Comparison of ENCODE assay signal across 13 cellular contexts in the genomic region with DNA sequence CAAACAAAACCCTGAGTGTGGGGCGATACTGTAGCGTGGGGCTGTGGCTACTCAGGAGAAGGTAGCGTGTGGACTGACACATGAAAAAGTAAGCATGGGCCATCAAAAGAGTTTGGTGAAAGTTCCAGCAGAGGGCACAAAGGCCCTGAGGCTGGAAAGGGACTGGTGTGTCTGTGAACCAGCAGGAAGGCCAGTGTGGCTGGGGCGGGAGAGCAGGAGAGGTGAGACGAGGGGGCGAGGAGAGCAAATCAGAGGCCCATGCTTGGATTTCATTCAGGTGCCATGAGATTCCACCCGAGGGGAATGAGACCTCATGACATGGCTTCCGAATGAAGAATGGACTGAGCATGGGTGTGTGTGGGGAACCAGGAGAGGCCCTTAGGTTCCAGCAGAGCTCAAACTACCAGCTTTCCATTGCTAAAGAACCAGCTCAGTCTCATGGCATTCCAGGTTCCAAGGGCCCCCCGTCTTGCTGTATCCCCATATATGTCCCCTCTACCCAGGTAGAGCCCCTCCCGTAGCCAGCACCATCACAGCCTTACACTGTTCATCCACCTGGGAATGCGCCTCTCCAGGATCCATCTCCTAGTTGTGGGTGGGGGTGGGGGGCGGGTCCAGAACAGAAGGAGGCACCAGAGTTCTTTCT. TPM values are rescaled to one million over a fixed set of nuclear protein-coding genes. Genes with fewer than 3 reads are reported as not detected.
A peak's percentile ranks its signal among the peaks of the same experiment; 100 is the strongest.
DNase-seq lines count a peak whose midpoint lies in the region; ATAC-seq and TF ChIP-seq lines count a peak whose summit lies in the region.
"Had no signal": no experiment of that assay in that cellular context is flagged by ENCODE, and none has a peak within 500 bp of the region (broad histone marks: within the 10 kb centered on the region; RNA-seq: fewer than 3 reads in every experiment).

No MANE protein-coding gene starts in this region.

- no peaks in the 10 kb centered on the region for H3K9me3 Mint-ChIP-seq in WTC11
- H3K9me3 Mint-ChIP-seq in natural killer cell treated with Interleukin-12 subunit alpha and Interleukin-12 subunit beta and Interleukin-15 and Interleukin-18, amount 100 ng/mL, for 72 hours, result no peaks in the 10 kb centered on the region

- H3K4me2 ChIP-seq in hepatocyte, result no peak overlapping the region
- H3K4me2 ChIP-seq: KMS-11 had no signal

- H3K9me3 ChIP-seq in hepatocyte (ENCODE audit: low read depth), result no peaks in the 10 kb centered on the region

- H3K9me2 ChIP-seq in hepatocyte (replicated peaks; ENCODE audit: insufficient read depth), result no peaks in the 10 kb centered on the region

- no peak overlapping the region for H3K4me3 Mint-ChIP-seq in WTC11
- no peak overlapping the region for H3K4me3 Mint-ChIP-seq in natural killer cell treated with Interleukin-12 subunit alpha and Interleukin-12 subunit beta and Interleukin-15 and Interleukin-18, amount 100 ng/mL, for 72 hours

- WGBS in hepatocyte (ENCODE audit: low lambda C conversion rate, missing lambda C conversion rate), result 89% methylated on average over 12 of the region's 12 CpGs

- H3K79me2 ChIP-seq in hepatocyte, result peaks cover 11% of the 10 kb centered on the region

- H2AFZ ChIP-seq in hepatocyte, result no peak overlapping the region

- peak overlapping the region; percentile 76 for H3K27ac ChIP-seq in hepatocyte
- H3K27ac ChIP-seq: KMS-11 had no signal

- H3K27me3 Mint-ChIP-seq in WTC11 (ENCODE audit: low read depth), result no peaks in the 10 kb centered on the region
- no peaks in the 10 kb centered on the region for H3K27me3 Mint-ChIP-seq in natural killer cell treated with Interleukin-12 subunit alpha and Interleukin-12 subunit beta and Interleukin-15 and Interleukin-18, amount 100 ng/mL, for 72 hours

- POLR2A ChIA-PET in WTC11 (lab: Charles Lee), result no interaction called here

- H4K20me1 ChIP-seq in hepatocyte (ENCODE audit: insufficient read depth, poor library complexity, severe bottlenecking), result peaks cover 23% of the 10 kb centered on the region

- H3K4me1 Mint-ChIP-seq in WTC11, result peaks cover 33% of the 10 kb centered on the region
- peaks cover 27 to 34% of the 10 kb centered on the region in 2 donors for H3K4me1 Mint-ChIP-seq in natural killer cell treated with Interleukin-12 subunit alpha and Interleukin-12 subunit beta and Interleukin-15 and Interleukin-18, amount 100 ng/mL, for 72 hours (ENCODE audit: low read depth in 2 of 2)

- TF ChIP-seq CTCF in WTC11 (IDR thresholded peaks at IDR 0.05) (no peak), hepatocyte (IDR thresholded peaks at IDR 0.05; ENCODE audit: poor library complexity) (no peak)

- peak overlapping the region; percentile 44 for H3K27ac Mint-ChIP-seq in WTC11
- peak overlapping the region in 1 of 2 donors; percentile 64 for H3K27ac Mint-ChIP-seq in natural killer cell treated with Interleukin-12 subunit alpha and Interleukin-12 subunit beta and Interleukin-15 and Interleukin-18, amount 100 ng/mL, for 72 hours

- ATAC-seq in WTC11 (no peak), GM18907 (IDR thresholded peaks at IDR 0.05; ENCODE audit: unreplicated experiment) (no peak), HG03432 (IDR thresholded peaks at IDR 0.05; ENCODE audit: unreplicated experiment) (no peak)
- no peak for ATAC-seq in natural killer cell treated with Interleukin-12 subunit alpha and Interleukin-12 subunit beta and Interleukin-15 and Interleukin-18, amount 100 ng/mL, for 72 hours
- ATAC-seq: esophagus mucosa had no signal

- H3K36me3 Mint-ChIP-seq in WTC11, result peaks cover 47% of the 10 kb centered on the region
- peaks cover 11% of the 10 kb centered on the region for H3K36me3 Mint-ChIP-seq in natural killer cell treated with Interleukin-12 subunit alpha and Interleukin-12 subunit beta and Interleukin-15 and Interleukin-18, amount 100 ng/mL, for 72 hours

- no peaks in the 10 kb centered on the region for H3K36me3 ChIP-seq in hepatocyte (replicated peaks; ENCODE audit: insufficient read depth, low read depth)

- no peaks in the 10 kb centered on the region for H3K27me3 ChIP-seq in hepatocyte

- CTCF ChIA-PET in WTC11 (lab: Charles Lee), result interaction anchor here (0.6 to 2.9 kb wide), 8 partner anchors 18 to 138 kb away, joined by 3 to 19 read pairs (median 4); no protein-coding TSS in a partner anchor

- H3K4me3 ChIP-seq in hepatocyte, result no peak overlapping the region

- peak; percentile 56 for DNase-seq in DMS 273 (lab: John Stamatoyannopoulos, UW; ENCODE audit: unreplicated experiment)
- DNase-seq in DMS 273 treated with DMSO at 0.1 percent for 48 hours (lab: John Stamatoyannopoulos, UW), result no peak
- no peak for DNase-seq in WTC11 (ENCODE audit: low spot score)
- DNase-seq in hepatocyte (ENCODE audit: low spot score), result no peak
- no peak for DNase-seq in natural killer cell treated with Interleukin-12 subunit alpha and Interleukin-12 subunit beta and Interleukin-15 and Interleukin-18, amount 100 ng/mL, for 72 hours (ENCODE audit: low spot score)
- DNase-seq: aorta, DMS79 treated with DMSO at 0.1 percent for 48 hours had no signal

- TF ChIP-seq POLR2A in GM19193 (IDR thresholded peaks at IDR 0.05; ENCODE audit: extremely low read depth, insufficient read depth, insufficient read length), result peak; percentile 10

- peaks cover 19% of the 10 kb centered on the region for H3K4me1 ChIP-seq in hepatocyte (ENCODE audit: insufficient read depth)

TF ChIP-seq in WTC11, 78 proteins besides CTCF, POLR2A, EP300 and RAD21 (continues in another document):
- TF ChIP-seq ELF4 (CRISPR knock-in tag; IDR thresholded peaks at IDR 0.05; ENCODE audit: low read depth) (no peak), USF2 (CRISPR knock-in tag; IDR thresholded peaks at IDR 0.05) (0 out of 2 replicates have a peak, but pooled peaks have one; percentile 11), ZNF532 (CRISPR knock-in tag; IDR thresholded peaks at IDR 0.05; ENCODE audit: borderline replicate concordance) (peak; percentile 79; the same call in 1 of the 2 replicates), JAZF1 (CRISPR knock-in tag; IDR thresholded peaks at IDR 0.05) (no peak), CBFB (CRISPR knock-in tag; IDR thresholded peaks at IDR 0.05; ENCODE audit: low read depth) (no peak)

RNA-seq across cellular contexts. Expression of gene TRPV2, which starts 31.1 kb away (rescaled TPM):
- total RNA-seq in WTC11 (2021), result 3.5 to 4.9 TPM (median 4.3 TPM) in 3 replicates
- 1.8 and 7.7 TPM in 2 replicates for total RNA-seq in hepatocyte
- polyA plus RNA-seq in hepatocyte, result 10.1 and 15.2 TPM in 2 replicates
- total RNA-seq in natural killer cell treated with Interleukin-12 subunit alpha and Interleukin-12 subunit beta and Interleukin-15 and Interleukin-18, amount 100 ng/mL, for 72 hours, result 100 to 1,000 TPM in 1 of 2 donors, 10 to 100 TPM in 1; 83.8 to 125 TPM
- total RNA-seq: A172 had no signal

RNA-seq across cellular contexts. Expression of gene LRRC75A, which starts 45.5 kb away (rescaled TPM):
- total RNA-seq in WTC11 (2021) (13.7 to 22.9 TPM (median 14.7 TPM) in 3 replicates), hepatocyte (15.0 and 18.0 TPM in 2 replicates)
- polyA plus RNA-seq in hepatocyte, result 7.7 and 10.7 TPM in 2 replicates
- 1 to 10 TPM; 1.9 to 2.6 TPM for total RNA-seq in natural killer cell treated with Interleukin-12 subunit alpha and Interleukin-12 subunit beta and Interleukin-15 and Interleukin-18, amount 100 ng/mL, for 72 hours
